Comparison of ENCODE assay signal across 11 cellular contexts in the genomic region with DNA sequence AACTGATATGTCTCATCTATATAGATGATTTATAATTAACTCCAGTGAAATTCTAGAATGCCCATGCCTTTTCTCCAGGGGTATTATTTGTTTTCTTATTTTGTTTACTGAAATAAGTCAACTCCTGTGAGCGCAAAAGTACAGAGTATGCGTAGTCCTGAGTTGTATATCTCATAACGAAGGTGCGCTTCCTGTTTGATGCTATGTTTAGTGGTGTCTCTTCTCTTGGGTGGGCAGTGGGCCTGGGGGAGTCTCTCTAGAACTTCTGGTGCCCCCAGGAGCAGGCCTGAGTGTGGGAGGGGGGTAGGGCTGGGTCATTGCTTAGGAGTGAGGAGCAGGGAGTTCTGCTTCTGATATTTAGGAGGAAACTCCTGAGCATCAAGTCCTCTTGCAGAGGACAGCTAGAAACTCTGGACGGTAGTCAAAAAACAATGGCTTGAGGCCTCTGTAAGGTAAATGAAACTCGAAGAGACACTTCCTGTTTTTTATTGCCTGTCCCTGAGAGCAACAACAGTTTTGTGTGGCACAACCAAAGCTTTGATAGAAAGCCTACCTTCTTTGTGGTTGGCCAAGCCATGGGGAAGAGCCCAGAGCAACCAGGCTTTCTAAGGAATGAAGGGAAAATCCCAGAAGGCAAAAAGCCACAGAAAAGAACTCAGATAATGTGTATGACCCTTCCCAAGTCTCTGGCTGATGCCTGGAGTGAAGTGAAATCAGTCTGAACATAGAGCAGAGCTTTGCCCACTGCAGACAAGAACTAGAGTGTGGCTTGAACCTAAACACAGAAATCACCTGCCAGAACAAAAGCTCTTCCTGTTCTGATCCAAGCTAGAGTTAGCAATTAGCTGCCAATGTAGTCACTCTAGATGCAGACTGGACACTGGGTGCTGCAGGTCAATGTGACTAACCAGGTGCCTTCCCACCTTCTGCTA. TPM values are rescaled to one million over a fixed set of nuclear protein-coding genes. Genes with fewer than 3 reads are reported as not detected.
DNase-seq lines count a peak whose midpoint lies in the region; ATAC-seq lines count a peak whose summit lies in the region.
"Had no signal": no experiment of that assay in that cellular context is flagged by ENCODE, and none has a peak within 500 bp of the region (broad histone marks: within the 10 kb centered on the region; RNA-seq: fewer than 3 reads in every experiment).

No MANE protein-coding gene starts in this region.

- H3K4me1 Mint-ChIP-seq in naive thymus-derived CD8-positive, alpha-beta T cell: peaks cover 31 to 86% (median 74%) of the 10 kb centered on the region in 4 donors
- H3K4me1 Mint-ChIP-seq: neural crest cell had no signal

- POLR2A ChIA-PET in naive thymus-derived CD8-positive, alpha-beta T cell (lab: Charles Lee): interaction anchor here (0.6 to 3.9 kb wide), 11 partner anchors 9 to 284 kb away, joined by 3 to 22 read pairs (median 3); a partner anchor contains a TSS

- no peaks in the 10 kb centered on the region for H3K9me3 Mint-ChIP-seq in naive thymus-derived CD8-positive, alpha-beta T cell

- ATAC-seq in HG02610 (IDR thresholded peaks at IDR 0.05; ENCODE audit: unreplicated experiment): peak; percentile 36
- ATAC-seq in naive thymus-derived CD8-positive, alpha-beta T cell: peak; percentile 20 to 25
- ATAC-seq: A549 had no signal

- H3K27ac Mint-ChIP-seq in naive thymus-derived CD8-positive, alpha-beta T cell: peak overlapping the region; percentile 48 to 97 (median 90)

- H3K27me3 Mint-ChIP-seq in naive thymus-derived CD8-positive, alpha-beta T cell: no peaks in the 10 kb centered on the region

- peak overlapping the region; percentile 55 to 84 (median 75) for H3K4me3 Mint-ChIP-seq in naive thymus-derived CD8-positive, alpha-beta T cell
- H3K4me3 Mint-ChIP-seq: neural crest cell had no signal

- DNase-seq in SKM-1 treated with dmso at 0.1 percent for 144 hours (lab: John Stamatoyannopoulos, UW; ENCODE audit: unreplicated experiment) (peak; percentile 48), SKM-1 (lab: John Stamatoyannopoulos, UW; ENCODE audit: unreplicated experiment) (no peak), NOMO-1 (lab: John Stamatoyannopoulos, UW; ENCODE audit: unreplicated experiment in 2 of 2) (peak; percentile 43 to 70), NCI-H748 (lab: John Stamatoyannopoulos, UW; ENCODE audit: unreplicated experiment) (no peak), islet precursor cell (no peak), NCI-H2029 (lab: John Stamatoyannopoulos, UW) (no peak)
- DNase-seq in naive thymus-derived CD8-positive, alpha-beta T cell: peak in 1 of 10 donors; percentile 32
- DNase-seq: NCI-H526 treated with DMSO at 0.1 percent for 48 hours had no signal

- H3K36me3 Mint-ChIP-seq in naive thymus-derived CD8-positive, alpha-beta T cell: peaks cover 0 to 10% (median 3%) of the 10 kb centered on the region in 3 donors

RNA-seq across cellular contexts. Expression of a gene that starts 8.5 kb away (rescaled TPM):
- 10 to 100 TPM; 91.6 to 91.7 TPM for total RNA-seq in naive thymus-derived CD8-positive, alpha-beta T cell
- polyA plus RNA-seq in naive thymus-derived CD8-positive, alpha-beta T cell: 10 to 100 TPM; 25.3 to 43.1 (median 28.9) TPM

Comparison
In these comparisons a context has a peak if more than half of its experiments do, and no peak if none do; other contexts are left out.
1. DNase-seq: peak in SKM-1 treated with dmso at 0.1 percent for 144 hours (single experiment) and NOMO-1 (2 of 2); none in SKM-1 (single experiment), NCI-H748 (single experiment), islet precursor cell (single experiment) and NCI-H2029 (single experiment).